ENCODE assay signal across 16 cellular contexts in genomic region chr22:42217752-42218280, GRCh38. TPM values are rescaled to one million over a fixed set of nuclear protein-coding genes. Genes with fewer than 3 reads are reported as not detected.
DNase-seq lines count a peak whose midpoint lies in the region; ATAC-seq and TF ChIP-seq lines count a peak whose summit lies in the region.
"Had no signal": no experiment of that assay in that cellular context is flagged by ENCODE, and none has a peak within 500 bp of the region (broad histone marks: within the 10 kb centered on the region; RNA-seq: fewer than 3 reads in every experiment).

No MANE protein-coding gene starts in this region.

- peaks cover 24% of the 10 kb centered on the region for H3K4me1 ChIP-seq in OCI-LY3 (ENCODE audit: low read length)
- H3K4me1 ChIP-seq: gastrocnemius medialis had no signal

- TF ChIP-seq CTCF in OCI-LY3 (IDR thresholded peaks at IDR 0.05; ENCODE audit: low read depth, low read length) (no peak), progenitor cell of endocrine pancreas (IDR thresholded peaks at IDR 0.05; ENCODE audit: unreplicated experiment) (no peak)

- DNase-seq in activated CD8-positive, alpha-beta memory T cell treated with anti-CD3 and anti-CD28 coated beads, Interleukin-2, amount 10 ng/mL, durations not matched to agents 7 days and 5 days, result no peak
- no peak for DNase-seq in activated CD8-positive, alpha-beta memory T cell treated with anti-CD3 and anti-CD28 coated beads for 24 hours
- DNase-seq in progenitor cell of endocrine pancreas (ENCODE audit: low spot score, unreplicated experiment), result no peak
- DNase-seq in OCI-M1 (lab: John Stamatoyannopoulos, UW), result no peak
- no peak for DNase-seq in SW 1271 (lab: John Stamatoyannopoulos, UW)
- DNase-seq: activated CD4-positive, alpha-beta T cell treated with anti-CD3 and anti-CD28 coated beads for 1 hour; activated naive CD8-positive, alpha-beta T cell treated with anti-CD3 and anti-CD28 coated beads, Interleukin-2, amount 10 ng/mL, durations not matched to agents 7 days and 5 days; cortex of kidney; DND-41; gastrocnemius medialis; left ventricle myocardium superior; NCI-H1417 treated with DMSO at 0.1 percent for 48 hours had no signal

- ATAC-seq in activated CD8-positive, alpha-beta memory T cell treated with anti-CD3 and anti-CD28 coated beads, Interleukin-2, amount 10 ng/mL, durations not matched to agents 7 days and 5 days, result no peak
- peak; percentile 61 for ATAC-seq in esophagus mucosa
- no peak for ATAC-seq in GM19455 (IDR thresholded peaks at IDR 0.05; ENCODE audit: unreplicated experiment)
- ATAC-seq: gastrocnemius medialis, left ventricle myocardium superior had no signal

- H3K9ac ChIP-seq in OCI-LY3 (ENCODE audit: low read length), result no peak overlapping the region

- peaks cover 23% of the 10 kb centered on the region for H3K36me3 Mint-ChIP-seq in activated CD8-positive, alpha-beta memory T cell treated with anti-CD3 and anti-CD28 coated beads, Interleukin-2, amount 10 ng/mL, durations not matched to agents 7 days and 5 days
- H3K36me3 Mint-ChIP-seq in progenitor cell of endocrine pancreas (ENCODE audit: insufficient read depth), result peaks cover 7% of the 10 kb centered on the region

- no peak overlapping the region for H3K27ac ChIP-seq in OCI-LY3 (ENCODE audit: low read length)
- H3K27ac ChIP-seq: gastrocnemius medialis had no signal

- H3K4me3 Mint-ChIP-seq in activated CD8-positive, alpha-beta memory T cell treated with anti-CD3 and anti-CD28 coated beads, Interleukin-2, amount 10 ng/mL, durations not matched to agents 7 days and 5 days, result peak overlapping the region; percentile 34
- no peak overlapping the region for H3K4me3 Mint-ChIP-seq in progenitor cell of endocrine pancreas (ENCODE audit: low read depth)

- peaks cover 71% of the 10 kb centered on the region for H4K20me1 ChIP-seq in OCI-LY3 (ENCODE audit: insufficient read depth, low read length)

- no peaks in the 10 kb centered on the region for H3K9me3 ChIP-seq in OCI-LY3 (ENCODE audit: insufficient read depth, low read length)
- H3K9me3 ChIP-seq: gastrocnemius medialis had no signal

- no peak overlapping the region for H3K4me3 ChIP-seq in OCI-LY3 (ENCODE audit: low read length)
- H3K4me3 ChIP-seq: gastrocnemius medialis had no signal

- CTCF ChIA-PET in activated CD8-positive, alpha-beta memory T cell treated with anti-CD3 and anti-CD28 coated beads, Interleukin-2, amount 10 ng/mL, durations not matched to agents 7 days and 5 days (lab: Charles Lee), result interaction anchor here (1.1 to 2.4 kb wide), 6 partner anchors 20 to 227 kb away, joined by 3 to 8 read pairs (median 4); no protein-coding TSS in a partner anchor

- H3K27me3 ChIP-seq in OCI-LY3 (ENCODE audit: low read depth, low read length), result no peaks in the 10 kb centered on the region
- H3K27me3 ChIP-seq: gastrocnemius medialis had no signal

- peak overlapping the region; percentile 15 for H3K4me2 ChIP-seq in OCI-LY3 (ENCODE audit: low read length)

- peaks cover 46% of the 10 kb centered on the region for H3K4me1 Mint-ChIP-seq in activated CD8-positive, alpha-beta memory T cell treated with anti-CD3 and anti-CD28 coated beads, Interleukin-2, amount 10 ng/mL, durations not matched to agents 7 days and 5 days
- H3K4me1 Mint-ChIP-seq in progenitor cell of endocrine pancreas (ENCODE audit: low read depth), result peaks cover 23% of the 10 kb centered on the region

- peak overlapping the region; percentile 94 for H3K27ac Mint-ChIP-seq in activated CD8-positive, alpha-beta memory T cell treated with anti-CD3 and anti-CD28 coated beads, Interleukin-2, amount 10 ng/mL, durations not matched to agents 7 days and 5 days
- peak overlapping the region; percentile 23 for H3K27ac Mint-ChIP-seq in progenitor cell of endocrine pancreas

- H2AFZ ChIP-seq in OCI-LY3 (ENCODE audit: low read depth, low read length), result no peak overlapping the region

- peaks cover 23% of the 10 kb centered on the region for H3K36me3 ChIP-seq in OCI-LY3 (replicated peaks; ENCODE audit: low read depth, low read length)

- no peaks in the 10 kb centered on the region for H3K9me3 Mint-ChIP-seq in activated CD8-positive, alpha-beta memory T cell treated with anti-CD3 and anti-CD28 coated beads, Interleukin-2, amount 10 ng/mL, durations not matched to agents 7 days and 5 days (ENCODE audit: low read depth)
- H3K9me3 Mint-ChIP-seq in progenitor cell of endocrine pancreas (ENCODE audit: low read depth), result no peaks in the 10 kb centered on the region
- H3K9me3 Mint-ChIP-seq: activated naive CD8-positive, alpha-beta T cell treated with anti-CD3 and anti-CD28 coated beads, Interleukin-2, amount 10 ng/mL, durations not matched to agents 7 days and 5 days; IgD-negative memory B cell had no signal

- H3K79me2 ChIP-seq in OCI-LY3 (ENCODE audit: low read length), result peaks cover 74% of the 10 kb centered on the region

- H3K27me3 Mint-ChIP-seq in activated CD8-positive, alpha-beta memory T cell treated with anti-CD3 and anti-CD28 coated beads, Interleukin-2, amount 10 ng/mL, durations not matched to agents 7 days and 5 days, result no peaks in the 10 kb centered on the region
- H3K27me3 Mint-ChIP-seq in progenitor cell of endocrine pancreas, result no peaks in the 10 kb centered on the region
- H3K27me3 Mint-ChIP-seq: activated naive CD8-positive, alpha-beta T cell treated with anti-CD3 and anti-CD28 coated beads, Interleukin-2, amount 10 ng/mL, durations not matched to agents 7 days and 5 days; IgD-negative memory B cell had no signal

RNA-seq across cellular contexts. Expression of gene TCF20, which starts 52.6 kb away (rescaled TPM):
- total RNA-seq in activated CD8-positive, alpha-beta memory T cell treated with anti-CD3 and anti-CD28 coated beads, Interleukin-2, amount 10 ng/mL, durations not matched to agents 7 days and 5 days, result 10 to 100 TPM; 73.1 to 82.5 TPM
- total RNA-seq in esophagus mucosa (40.7 TPM), progenitor cell of endocrine pancreas (66.1 and 68.5 TPM in 2 replicates)
